27 cellular contexts compared by ENCODE assay signal in genomic region chr7:106583706-106584690, GRCh38.
"Had no signal": no experiment of that assay in that cellular context is flagged by ENCODE, and none has a peak within 500 bp of the region (broad histone marks: within the 10 kb centered on the region; RNA-seq: fewer than 3 reads in every experiment).

No MANE protein-coding gene starts in this region.

- H3K4me1 ChIP-seq: ascending aorta, foreskin keratinocyte, gastrocnemius medialis, heart right ventricle had no signal

- H3K36me3 ChIP-seq: ascending aorta, brain microvascular endothelial cell, esophagus muscularis mucosa, gastrocnemius medialis, heart right ventricle had no signal

- DNase-seq: activated CD4-positive, alpha-beta T cell treated with anti-CD3 and anti-CD28 coated beads for 4 hours; activated CD4-positive, alpha-beta T cell treated with anti-CD3 and anti-CD28 coated beads, Interleukin-2, amount 50 U/mL, for 1 hour; activated CD4-positive, alpha-beta T cell treated with anti-CD3 and anti-CD28 coated beads, Interleukin-2, amount 50 U/mL, for 48 hours; activated CD4-positive, CD25-positive, alpha-beta regulatory T cell; activated CD4-positive, CD25-positive, alpha-beta regulatory T cell treated with anti-CD3 and anti-CD28 coated beads, Interleukin-2, amount 50 U/mL, for 72 hours; activated CD8-positive, alpha-beta memory T cell treated with anti-CD3 and anti-CD28 coated beads for 24 hours; activated CD8-positive, alpha-beta T cell treated with anti-CD3 and anti-CD28 coated beads for 36 hours; activated effector memory CD4-positive, alpha-beta T cell treated with anti-CD3 and anti-CD28 coated beads, Interleukin-2, amount 50 U/mL, for 16 hours; activated naive CD4-positive, alpha-beta T cell treated with anti-CD3 and anti-CD28 coated beads for 36 hours; activated naive CD8-positive, alpha-beta T cell treated with anti-CD3 and anti-CD28 coated beads, Interleukin-2, amount 10 ng/mL, durations not matched to agents 7 days and 5 days; activated T-cell treated with anti-CD3 and anti-CD28 coated beads, Interleukin-2, amount 50 U/mL, for 4 hours; brain microvascular endothelial cell; dorsolateral prefrontal cortex; effector memory CD4-positive, alpha-beta T cell; endodermal cell; foreskin keratinocyte; gastrocnemius medialis; heart right ventricle; T-helper 2 cell had no signal

- H3K36me3 Mint-ChIP-seq: activated naive CD8-positive, alpha-beta T cell treated with anti-CD3 and anti-CD28 coated beads, Interleukin-2, amount 10 ng/mL, durations not matched to agents 7 days and 5 days had no signal

- H3K4me3 ChIP-seq: ascending aorta, coronary artery, dorsolateral prefrontal cortex, esophagus muscularis mucosa, gastrocnemius medialis, heart right ventricle had no signal

- H3K27me3 ChIP-seq: ascending aorta, brain microvascular endothelial cell, esophagus muscularis mucosa, gastrocnemius medialis, heart right ventricle had no signal

- ATAC-seq: activated CD8-positive, alpha-beta T cell treated with anti-CD3 and anti-CD28 coated beads for 36 hours; foreskin keratinocyte; gastrocnemius medialis; heart right ventricle had no signal

- H3K9me3 Mint-ChIP-seq: activated T-cell treated with anti-CD3 and anti-CD28 coated beads, Interleukin-2, amount 50 U/mL, for 4 hours; endodermal cell had no signal

- H3K4me3 Mint-ChIP-seq: activated CD8-positive, alpha-beta T cell treated with anti-CD3 and anti-CD28 coated beads for 36 hours; activated naive CD4-positive, alpha-beta T cell treated with anti-CD3 and anti-CD28 coated beads for 36 hours; activated naive CD8-positive, alpha-beta T cell treated with anti-CD3 and anti-CD28 coated beads, Interleukin-2, amount 10 ng/mL, durations not matched to agents 7 days and 5 days; activated T-cell treated with anti-CD3 and anti-CD28 coated beads, Interleukin-2, amount 50 U/mL, for 4 hours; central memory CD8-positive, alpha-beta T cell; dendritic cell treated with granulocyte-macrophage colony-stimulating factor and Interleukin-4, amounts not matched to agents 40 ng/mL and 50 ng/mL, for 4 days; endodermal cell had no signal

- H3K9me3 ChIP-seq: ascending aorta, esophagus muscularis mucosa, gastrocnemius medialis, heart right ventricle had no signal

- H3K27ac ChIP-seq: ascending aorta, brain microvascular endothelial cell, coronary artery, dorsolateral prefrontal cortex, esophagus muscularis mucosa, foreskin keratinocyte, gastrocnemius medialis, heart right ventricle had no signal

- H3K4me1 Mint-ChIP-seq: activated naive CD8-positive, alpha-beta T cell treated with anti-CD3 and anti-CD28 coated beads, Interleukin-2, amount 10 ng/mL, durations not matched to agents 7 days and 5 days; central memory CD8-positive, alpha-beta T cell had no signal

- FAIRE-seq: bronchial epithelial cell had no signal

- H3K27ac Mint-ChIP-seq: activated CD8-positive, alpha-beta T cell treated with anti-CD3 and anti-CD28 coated beads for 36 hours; activated naive CD4-positive, alpha-beta T cell treated with anti-CD3 and anti-CD28 coated beads for 36 hours; activated naive CD4-positive, alpha-beta T cell treated with anti-CD3 and anti-CD28 coated beads, Interleukin-2, amount 50 U/mL, for 72 hours; activated naive CD8-positive, alpha-beta T cell treated with anti-CD3 and anti-CD28 coated beads, Interleukin-2, amount 10 ng/mL, durations not matched to agents 7 days and 5 days; activated T-helper 2 cell treated with anti-CD3 and anti-CD28 coated beads, Interferon-gamma antibody, Interleukin-2, Interleukin-4, amounts not matched to agents 10 μg/mL and 5 μg/mL and 100 μg/mL, durations not matched to agents 14 hours and 24 hours and 36 hours; dendritic cell treated with granulocyte-macrophage colony-stimulating factor and Interleukin-4, amounts not matched to agents 40 ng/mL and 50 ng/mL, for 4 days; endodermal cell had no signal
